ENCODE assay signal across 11 cellular contexts in the genomic region with DNA sequence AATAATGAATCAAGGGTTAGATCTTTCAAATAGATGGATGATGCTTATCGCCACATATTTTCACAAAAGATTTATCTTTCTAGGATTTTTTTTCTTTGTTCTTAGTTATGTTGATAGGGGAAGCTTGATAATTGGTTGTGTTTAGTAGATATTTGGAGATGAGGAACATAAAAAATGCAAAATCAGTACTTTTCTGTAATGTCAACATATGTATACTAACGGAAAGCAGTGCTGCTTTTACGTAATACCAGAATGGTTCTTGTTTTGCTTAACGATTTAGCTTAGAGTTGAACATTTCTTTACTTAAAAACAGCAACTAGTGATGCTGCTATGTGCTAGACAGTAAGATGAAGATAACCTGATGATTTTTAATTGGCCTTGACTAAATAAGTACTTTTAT. TPM values are rescaled to one million over a fixed set of nuclear protein-coding genes. Genes with fewer than 3 reads are reported as not detected.
DNase-seq lines count a peak whose midpoint lies in the region; ATAC-seq and TF ChIP-seq lines count a peak whose summit lies in the region.
"Had no signal": no experiment of that assay in that cellular context is flagged by ENCODE, and none has a peak within 500 bp of the region (broad histone marks: within the 10 kb centered on the region; RNA-seq: fewer than 3 reads in every experiment).

No MANE protein-coding gene starts in this region.

- no peaks in the 10 kb centered on the region for H3K9me3 Mint-ChIP-seq in stimulated activated naive CD8-positive, alpha-beta T cell treated with anti-CD3 and anti-CD28 coated beads, Interleukin-15, Interleukin-2, amounts not matched to agents 100 ng/mL and 50 ng/mL, for 24 hours
- H3K9me3 Mint-ChIP-seq in activated T-helper 2 cell treated with anti-CD3 and anti-CD28 coated beads, Interferon-gamma antibody, Interleukin-2, Interleukin-4, amounts not matched to agents 10 μg/mL and 5 μg/mL and 100 μg/mL, durations not matched to agents 14 hours and 24 hours and 36 hours, result no peaks in the 10 kb centered on the region
- no peaks in the 10 kb centered on the region for H3K9me3 Mint-ChIP-seq in mesothelial cell of epicardium
- H3K9me3 Mint-ChIP-seq: memory B cell had no signal

- no peak for DNase-seq in stimulated activated naive CD8-positive, alpha-beta T cell treated with anti-CD3 and anti-CD28 coated beads, Interleukin-15, Interleukin-2, amounts not matched to agents 100 U/mL and 50 U/mL, for 24 hours
- DNase-seq in activated T-helper 2 cell treated with anti-CD3 and anti-CD28 coated beads, Interferon-gamma antibody, Interleukin-2, Interleukin-4, amounts not matched to agents 10 μg/mL and 5 μg/mL and 100 μg/mL, durations not matched to agents 14 hours and 24 hours and 36 hours (ENCODE audit: low spot score), result no peak
- no peak for DNase-seq in mesothelial cell of epicardium (ENCODE audit: low spot score in 2 of 2, unreplicated experiment in 2 of 2)
- no peak for DNase-seq in GDM1 (lab: John Stamatoyannopoulos, UW)
- DNase-seq in NCI-H2029 (lab: John Stamatoyannopoulos, UW), result no peak
- no peak for DNase-seq in anterior cingulate cortex (lab: John Stamatoyannopoulos, UW)
- DNase-seq: NCI-H1048, OCI-M1 had no signal

- peaks cover 52% of the 10 kb centered on the region for H3K4me1 Mint-ChIP-seq in stimulated activated naive CD8-positive, alpha-beta T cell treated with anti-CD3 and anti-CD28 coated beads, Interleukin-15, Interleukin-2, amounts not matched to agents 100 ng/mL and 50 ng/mL, for 24 hours (ENCODE audit: low read depth)
- peaks cover 30% of the 10 kb centered on the region for H3K4me1 Mint-ChIP-seq in activated T-helper 2 cell treated with anti-CD3 and anti-CD28 coated beads, Interferon-gamma antibody, Interleukin-2, Interleukin-4, amounts not matched to agents 10 μg/mL and 5 μg/mL and 100 μg/mL, durations not matched to agents 14 hours and 24 hours and 36 hours (ENCODE audit: low read depth)
- H3K4me1 Mint-ChIP-seq in mesothelial cell of epicardium, result peaks cover 33% of the 10 kb centered on the region

- H3K36me3 Mint-ChIP-seq in stimulated activated naive CD8-positive, alpha-beta T cell treated with anti-CD3 and anti-CD28 coated beads, Interleukin-15, Interleukin-2, amounts not matched to agents 100 ng/mL and 50 ng/mL, for 24 hours (ENCODE audit: low read depth), result peaks cover 23% of the 10 kb centered on the region
- peaks cover 34% of the 10 kb centered on the region for H3K36me3 Mint-ChIP-seq in activated T-helper 2 cell treated with anti-CD3 and anti-CD28 coated beads, Interferon-gamma antibody, Interleukin-2, Interleukin-4, amounts not matched to agents 10 μg/mL and 5 μg/mL and 100 μg/mL, durations not matched to agents 14 hours and 24 hours and 36 hours (ENCODE audit: low read depth)
- peaks cover 10% of the 10 kb centered on the region for H3K36me3 Mint-ChIP-seq in mesothelial cell of epicardium
- H3K36me3 Mint-ChIP-seq: memory B cell had no signal

- intact Hi-C loops in activated T-helper 2 cell treated with anti-CD3 and anti-CD28 coated beads, Interferon-gamma antibody, Interleukin-2, Interleukin-4, amounts not matched to agents 10 μg/mL and 5 μg/mL and 100 μg/mL, durations not matched to agents 14 hours and 24 hours and 36 hours (cut with micrococcal nuclease), result no loop called here

- no peak for TF ChIP-seq CTCF in mesothelial cell of epicardium (IDR thresholded peaks at IDR 0.05; ENCODE audit: unreplicated experiment)

- no peaks in the 10 kb centered on the region for H3K27me3 Mint-ChIP-seq in stimulated activated naive CD8-positive, alpha-beta T cell treated with anti-CD3 and anti-CD28 coated beads, Interleukin-15, Interleukin-2, amounts not matched to agents 100 ng/mL and 50 ng/mL, for 24 hours
- no peaks in the 10 kb centered on the region for H3K27me3 Mint-ChIP-seq in activated T-helper 2 cell treated with anti-CD3 and anti-CD28 coated beads, Interferon-gamma antibody, Interleukin-2, Interleukin-4, amounts not matched to agents 10 μg/mL and 5 μg/mL and 100 μg/mL, durations not matched to agents 14 hours and 24 hours and 36 hours (ENCODE audit: low read depth)
- no peaks in the 10 kb centered on the region for H3K27me3 Mint-ChIP-seq in mesothelial cell of epicardium (ENCODE audit: low read depth)
- H3K27me3 Mint-ChIP-seq: memory B cell had no signal

- peak overlapping the region; percentile 55 for H3K27ac Mint-ChIP-seq in stimulated activated naive CD8-positive, alpha-beta T cell treated with anti-CD3 and anti-CD28 coated beads, Interleukin-15, Interleukin-2, amounts not matched to agents 100 ng/mL and 50 ng/mL, for 24 hours
- H3K27ac Mint-ChIP-seq in activated T-helper 2 cell treated with anti-CD3 and anti-CD28 coated beads, Interferon-gamma antibody, Interleukin-2, Interleukin-4, amounts not matched to agents 10 μg/mL and 5 μg/mL and 100 μg/mL, durations not matched to agents 14 hours and 24 hours and 36 hours, result peak overlapping the region; percentile 42
- H3K27ac Mint-ChIP-seq in mesothelial cell of epicardium, result peak overlapping the region; percentile 3

- peak overlapping the region; percentile 92 for H3K4me3 Mint-ChIP-seq in stimulated activated naive CD8-positive, alpha-beta T cell treated with anti-CD3 and anti-CD28 coated beads, Interleukin-15, Interleukin-2, amounts not matched to agents 100 ng/mL and 50 ng/mL, for 24 hours
- H3K4me3 Mint-ChIP-seq in activated T-helper 2 cell treated with anti-CD3 and anti-CD28 coated beads, Interferon-gamma antibody, Interleukin-2, Interleukin-4, amounts not matched to agents 10 μg/mL and 5 μg/mL and 100 μg/mL, durations not matched to agents 14 hours and 24 hours and 36 hours (ENCODE audit: low read depth), result peak overlapping the region; percentile 35
- peak overlapping the region; percentile 56 for H3K4me3 Mint-ChIP-seq in mesothelial cell of epicardium
- H3K4me3 Mint-ChIP-seq: memory B cell had no signal

- no peak for ATAC-seq in stimulated activated naive CD8-positive, alpha-beta T cell treated with anti-CD3 and anti-CD28 coated beads, Interleukin-15, Interleukin-2, amounts not matched to agents 100 U/mL and 50 U/mL, for 24 hours
- no peak for ATAC-seq in HG03039 (IDR thresholded peaks at IDR 0.05; ENCODE audit: unreplicated experiment)

RNA-seq across cellular contexts. Expression of a gene that starts 3.0 kb away (rescaled TPM):
- total RNA-seq in activated T-helper 2 cell treated with anti-CD3 and anti-CD28 coated beads, Interferon-gamma antibody, Interleukin-2, Interleukin-4, amounts not matched to agents 10 μg/mL and 5 μg/mL and 100 μg/mL, durations not matched to agents 14 hours and 24 hours and 36 hours, result 73.2 and 74.6 TPM in 2 replicates
- total RNA-seq in mesothelial cell of epicardium, result 206 to 212 TPM (median 208 TPM) in 3 replicates

Comparison
In these comparisons a context has a peak if more than half of its experiments do, and no peak if none do; other contexts are left out.
1. H3K27ac Mint-ChIP-seq: peak in every context shown above with its lines; median percentile 55 in stimulated activated naive CD8-positive, alpha-beta T cell treated with anti-CD3 and anti-CD28 coated beads, Interleukin-15, Interleukin-2, amounts not matched to agents 100 ng/mL and 50 ng/mL, for 24 hours; 42 in activated T-helper 2 cell treated with anti-CD3 and anti-CD28 coated beads, Interferon-gamma antibody, Interleukin-2, Interleukin-4, amounts not matched to agents 10 μg/mL and 5 μg/mL and 100 μg/mL, durations not matched to agents 14 hours and 24 hours and 36 hours; 3 in mesothelial cell of epicardium.
2. H3K4me3 Mint-ChIP-seq: peak in every context shown above with its lines; median percentile 92 in stimulated activated naive CD8-positive, alpha-beta T cell treated with anti-CD3 and anti-CD28 coated beads, Interleukin-15, Interleukin-2, amounts not matched to agents 100 ng/mL and 50 ng/mL, for 24 hours; 56 in mesothelial cell of epicardium; 35 in activated T-helper 2 cell treated with anti-CD3 and anti-CD28 coated beads, Interferon-gamma antibody, Interleukin-2, Interleukin-4, amounts not matched to agents 10 μg/mL and 5 μg/mL and 100 μg/mL, durations not matched to agents 14 hours and 24 hours and 36 hours.